In genomic region chr10:98467506-98468318, GRCh38 we compare ENCODE assay signal across 8 cellular contexts. TPM values are rescaled to one million over a fixed set of nuclear protein-coding genes. Genes with fewer than 3 reads are reported as not detected.
DNase-seq lines count a peak whose midpoint lies in the region; ATAC-seq and TF ChIP-seq lines count a peak whose summit lies in the region.

No MANE protein-coding gene starts in this region.

- H3K27ac ChIP-seq in neural cell (ENCODE audit: low read length): no peak overlapping the region
- H3K27ac ChIP-seq in substantia nigra (ENCODE audit: low read depth, low read length, poor library complexity, severe bottlenecking): no peak overlapping the region

- DNase-seq in Daoy (ENCODE audit: low read depth): peak; percentile 81
- DNase-seq in RPMI7951 (ENCODE audit: low read depth): peak; percentile 78
- DNase-seq in activated T-helper 9 cell treated with anti-CD3 and anti-CD28 coated beads, Interleukin-2, amount 50 U/mL, for 16 hours (ENCODE audit: low read depth): peak; percentile 27
- DNase-seq in foreskin fibroblast: peak; percentile 77 to 94
- DNase-seq in substantia nigra (lab: John Stamatoyannopoulos, UW): peak in 41 of 49 donors; percentile 21 to 79 (median 56)

- no peaks in the 10 kb centered on the region for H4K20me1 ChIP-seq in neural cell (ENCODE audit: insufficient read depth)

- H3K4me1 Mint-ChIP-seq in IgD-negative memory B cell: peaks cover 2 to 9% (median 8%) of the 10 kb centered on the region in 3 donors

- no peaks in the 10 kb centered on the region for H3K36me3 ChIP-seq in neural cell (ENCODE audit: insufficient read depth, low read length)

- H3K9me2 ChIP-seq in neural cell (ENCODE audit: insufficient read depth, low read length): no peaks in the 10 kb centered on the region

- no peaks in the 10 kb centered on the region for H3F3A ChIP-seq in neural cell (ENCODE audit: insufficient read depth, low read length, poor library complexity, severe bottlenecking)

- TF ChIP-seq EP300 in neural cell (conservative IDR thresholded peaks at IDR 0.05; ENCODE audit: poor library complexity, severe bottlenecking): no peak

- peak; percentile 96 for ATAC-seq in GM21717 (IDR thresholded peaks at IDR 0.05; ENCODE audit: unreplicated experiment)

- H3K79me2 ChIP-seq in neural cell (replicated peaks; ENCODE audit: insufficient read depth, low read length): no peaks in the 10 kb centered on the region

- no peaks in the 10 kb centered on the region for H3K27me3 ChIP-seq in neural cell (ENCODE audit: insufficient read depth, low read depth, low read length)

- H3K4me3 ChIP-seq in foreskin fibroblast (ENCODE audit: low read depth in 1 of 2, low read length in 2 of 2): peak overlapping the region; percentile 48 to 60
- H3K4me3 ChIP-seq in neural cell (ENCODE audit: low read length): peak overlapping the region; percentile 37

- H3K9me3 Mint-ChIP-seq in IgD-negative memory B cell: no peaks in the 10 kb centered on the region

- peak; percentile 94 for TF ChIP-seq RAD21 in neural cell (conservative IDR thresholded peaks at IDR 0.05)

- H3K27me3 Mint-ChIP-seq in IgD-negative memory B cell: peaks cover 6% of the 10 kb centered on the region

- no peaks in the 10 kb centered on the region for H3K36me3 Mint-ChIP-seq in IgD-negative memory B cell

- TF ChIP-seq CTCF in foreskin fibroblast (IDR thresholded peaks at IDR 0.05; ENCODE audit: low read depth, low read length) (peak; percentile 74), neural cell (IDR thresholded peaks at IDR 0.05; ENCODE audit: poor library complexity, severe bottlenecking) (peak; percentile 91)

- H3K9ac ChIP-seq in neural cell (ENCODE audit: low read length): no peak overlapping the region

- no peak overlapping the region for H2AFZ ChIP-seq in neural cell (ENCODE audit: low read depth, low read length)

- peak overlapping the region; percentile 84 to 100 (median 98) for H3K4me3 Mint-ChIP-seq in IgD-negative memory B cell

- H3K9me3 ChIP-seq in neural cell (ENCODE audit: low read length): no peaks in the 10 kb centered on the region

- H3K4me2 ChIP-seq in neural cell (ENCODE audit: low read length): no peak overlapping the region

- H3K27ac Mint-ChIP-seq in IgD-negative memory B cell: peak overlapping the region; percentile 1 to 96 (median 95)

TF ChIP-seq in neural cell, 6 proteins besides CTCF, POLR2A, EP300 and RAD21:
- TF ChIP-seq SMC3 (conservative IDR thresholded peaks at IDR 0.05; ENCODE audit: poor library complexity) (peak; percentile 89), POLR2AphosphoS5 (IDR thresholded peaks at IDR 0.05) (no peak)

RNA-seq across cellular contexts. Expression of gene HPS1, which starts 21.0 kb away (rescaled TPM):
- total RNA-seq in Daoy (2014; rRNA removed; shearing (Covaris generic)): 6.3 and 7.6 TPM in 2 replicates
- polyA plus RNA-seq in IgD-negative memory B cell: 125 TPM
- 11.5 and 12.3 TPM in 2 replicates for total RNA-seq in RPMI7951 (2014; rRNA removed; shearing (Covaris generic))
- 1.4 and 1.7 TPM in 2 replicates for polyA plus RNA-seq in neural cell
- 1.2 and 1.4 TPM in 2 replicates for polyA minus RNA-seq in neural cell

RNA-seq across cellular contexts. Expression of gene PYROXD2, which starts 52.7 kb away (rescaled TPM):
- 0.69 and 1.0 TPM in 2 replicates for total RNA-seq in Daoy (2014; rRNA removed; shearing (Covaris generic))
- polyA plus RNA-seq in IgD-negative memory B cell (0.58 TPM), neural cell (0.11 and 0.80 TPM in 2 replicates)
- 1.3 and 2.0 TPM in 2 replicates for total RNA-seq in RPMI7951 (2014; rRNA removed; shearing (Covaris generic))
- 0.93 TPM in 1 of 2 replicates, not detected in the other for polyA minus RNA-seq in neural cell

Comparison
In these comparisons a context has a peak if more than half of its experiments do, and no peak if none do; other contexts are left out.
1. DNase-seq: peak in every context shown above with its lines; median percentile 86 in foreskin fibroblast; 81 in Daoy; 78 in RPMI7951; 56 in substantia nigra; 27 in activated T-helper 9 cell treated with anti-CD3 and anti-CD28 coated beads, Interleukin-2, amount 50 U/mL, for 16 hours.